ENCODE assay signal across 23 cellular contexts in the genomic region with DNA sequence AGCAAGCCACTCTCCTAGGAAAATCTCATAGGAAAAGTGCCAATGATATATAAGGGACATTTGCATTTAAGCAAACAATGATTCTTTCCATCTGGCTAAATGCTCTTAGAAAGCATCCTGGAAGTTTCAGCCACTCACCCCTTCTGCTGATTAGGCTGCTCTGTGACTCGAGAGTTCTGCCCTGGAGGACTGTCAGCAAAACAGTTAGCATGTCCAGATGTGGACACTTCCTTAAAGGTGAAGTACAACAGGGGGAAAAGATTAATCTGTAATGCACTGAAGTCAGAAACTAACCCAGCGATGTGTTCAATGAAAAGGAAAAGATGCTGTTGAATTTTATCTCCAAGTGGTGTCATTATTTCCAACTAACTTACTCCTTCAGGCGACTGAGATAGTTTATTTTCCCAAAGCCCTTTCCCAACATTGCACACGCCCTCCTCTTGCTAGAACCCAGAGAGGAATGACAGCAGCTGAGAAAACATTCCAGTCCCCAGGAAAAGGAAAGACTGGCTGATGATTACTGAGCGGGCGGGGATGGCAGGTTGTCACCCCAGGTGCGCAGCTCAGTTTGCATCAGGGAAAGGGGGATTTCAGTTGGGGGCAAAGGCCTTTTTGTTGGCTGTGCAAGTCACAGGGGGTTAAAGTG.
DNase-seq lines count a peak whose midpoint lies in the region; ATAC-seq and TF ChIP-seq lines count a peak whose summit lies in the region.
"Had no signal": no experiment of that assay in that cellular context is flagged by ENCODE, and none has a peak within 500 bp of the region (broad histone marks: within the 10 kb centered on the region; RNA-seq: fewer than 3 reads in every experiment).

No MANE protein-coding gene starts in this region.

- intact Hi-C loops in mucosa of descending colon (cut with DNase I, micrococcal nuclease), result no loop called here

- no peak for TF ChIP-seq CTCF in mucosa of descending colon (IDR thresholded peaks at IDR 0.05)

- peak; percentile 28 for DNase-seq in COR-L47 (lab: John Stamatoyannopoulos, UW)
- peak; percentile 64 for DNase-seq in LHCN-M2 (ENCODE audit: low read depth)
- DNase-seq in SHP77 (lab: John Stamatoyannopoulos, UW), result peak; percentile 63 to 78
- peak in 1 of 3 donors; percentile 7 for DNase-seq in mucosa of descending colon
- no peak for DNase-seq in activated effector memory CD4-positive, alpha-beta T cell treated with Interleukin-2 at 50 U/mL for 16 hours
- DNase-seq: activated naive CD4-positive, alpha-beta T cell treated with Interleukin-2 at 50 U/mL for 16 hours; activated T-cell treated with anti-CD3 and anti-CD28 coated beads, Interleukin-2, amount 50 U/mL, for 24 hours; amniotic stem cell; DMS 273 treated with DMSO at 0.1 percent for 48 hours; heart right ventricle; left lung; MG63; NCI-H1694; RPMI8226; stimulated activated CD4-positive, alpha-beta T cell treated with anti-CD3 and anti-CD28 coated beads, Interleukin-12 subunit alpha, Interleukin-12 subunit beta, amount 100 ng/mL, for 4 hours; stimulated activated CD4-positive, alpha-beta T cell treated with anti-CD3 and anti-CD28 coated beads, Interleukin-4, amount 100 ng/mL, for 4 hours; SW 1271 had no signal

- H3K9me3 ChIP-seq in mucosa of descending colon, result no peaks in the 10 kb centered on the region
- H3K9me3 ChIP-seq: breast epithelium, MG63, neutrophil, thyroid gland had no signal

- H3K36me3 ChIP-seq in mucosa of descending colon (ENCODE audit: low read depth), result no peaks in the 10 kb centered on the region
- H3K36me3 ChIP-seq: breast epithelium, heart right ventricle, left lung, MG63, neutrophil, thyroid gland had no signal

- no peaks in the 10 kb centered on the region for H3K4me1 ChIP-seq in mucosa of descending colon (ENCODE audit: low read depth)
- H3K4me1 ChIP-seq: breast epithelium, left lung, thyroid gland had no signal

- ATAC-seq in mucosa of descending colon (peak; percentile 66), HG02981 (IDR thresholded peaks at IDR 0.05; ENCODE audit: unreplicated experiment) (no peak), HG03095 (IDR thresholded peaks at IDR 0.05; ENCODE audit: unreplicated experiment) (no peak), GM18517 (IDR thresholded peaks at IDR 0.05; ENCODE audit: unreplicated experiment) (no peak)
- ATAC-seq: left lung had no signal

- H3K4me3 ChIP-seq in mucosa of descending colon, result no peak overlapping the region
- H3K4me3 ChIP-seq: breast epithelium, heart right ventricle, left lung, MG63, thyroid gland had no signal
